ENCODE assay signal across 21 cellular contexts in genomic region chr16:47855431-47855830, GRCh38.
"Had no signal": no experiment of that assay in that cellular context is flagged by ENCODE, and none has a peak within 500 bp of the region (broad histone marks: within the 10 kb centered on the region; RNA-seq: fewer than 3 reads in every experiment).

No MANE protein-coding gene starts in this region.

- H3K4me3 ChIP-seq: colonic mucosa, coronary artery, dorsolateral prefrontal cortex, esophagus squamous epithelium, gastrocnemius medialis, gastroesophageal sphincter, heart left ventricle had no signal

- H3K27ac Mint-ChIP-seq: dendritic cell treated with granulocyte-macrophage colony-stimulating factor and Interleukin-4, amounts not matched to agents 40 ng/mL and 50 ng/mL, for 4 days; effector memory CD8-positive, alpha-beta T cell; endodermal cell had no signal

- H3K4me3 Mint-ChIP-seq: dendritic cell treated with granulocyte-macrophage colony-stimulating factor and Interleukin-4, amounts not matched to agents 40 ng/mL and 50 ng/mL, for 4 days; effector memory CD8-positive, alpha-beta T cell; endodermal cell had no signal

- H3K27me3 Mint-ChIP-seq: dendritic cell treated with granulocyte-macrophage colony-stimulating factor and Interleukin-4, amounts not matched to agents 40 ng/mL and 50 ng/mL, for 4 days had no signal

- H3K27me3 ChIP-seq: colonic mucosa, dorsolateral prefrontal cortex, foreskin keratinocyte, gastrocnemius medialis had no signal

- DNase-seq: colonic mucosa; cortex of kidney; dermis blood vessel endothelial cell; dorsolateral prefrontal cortex; effector CD4-positive, alpha-beta T cell; effector CD8-positive, alpha-beta T cell; effector memory CD4-positive, alpha-beta T cell; effector memory CD8-positive, alpha-beta T cell; endodermal cell; erythroblast; esophagus squamous epithelium; foreskin fibroblast; foreskin keratinocyte; foreskin melanocyte; gastrocnemius medialis; glutamatergic neuron; heart left ventricle had no signal

- H3K9me3 ChIP-seq: colonic mucosa, esophagus squamous epithelium, gastrocnemius medialis, gastroesophageal sphincter, heart left ventricle had no signal

- H3K4me1 ChIP-seq: colonic mucosa, esophagus squamous epithelium, gastrocnemius medialis, gastroesophageal sphincter, heart left ventricle had no signal

- H3K27ac ChIP-seq: colonic mucosa, coronary artery, dorsolateral prefrontal cortex, epithelial cell of prostate, esophagus squamous epithelium, foreskin keratinocyte, gastrocnemius medialis, gastroesophageal sphincter, heart left ventricle had no signal

- H3K9me3 Mint-ChIP-seq: endodermal cell had no signal

- H3K36me3 ChIP-seq: colonic mucosa, esophagus squamous epithelium, gastrocnemius medialis, gastroesophageal sphincter, heart left ventricle had no signal
